Comparison of ENCODE assay signal across 16 cellular contexts in genomic region chr15:49135893-49136292, GRCh38. TPM values are rescaled to one million over a fixed set of nuclear protein-coding genes. Genes with fewer than 3 reads are reported as not detected.
DNase-seq lines count a peak whose midpoint lies in the region; ATAC-seq, FAIRE-seq and TF ChIP-seq lines count a peak whose summit lies in the region.
"Had no signal": no experiment of that assay in that cellular context is flagged by ENCODE, and none has a peak within 500 bp of the region (broad histone marks: within the 10 kb centered on the region; RNA-seq: fewer than 3 reads in every experiment).

No MANE protein-coding gene starts in this region.

- H3K4me3 ChIP-seq in IMR-90 (ENCODE audit: insufficient read depth, low read depth, low read length) = no peak overlapping the region
- no peak overlapping the region for H3K4me3 ChIP-seq in astrocyte (ENCODE audit: insufficient read depth, low read depth, low read length)
- no peak overlapping the region for H3K4me3 ChIP-seq in mesenchymal stem cell (ENCODE audit: insufficient read depth in 1 of 2, low read depth in 1 of 2, low read length in 2 of 2)
- no peak overlapping the region for H3K4me3 ChIP-seq in mesendoderm (ENCODE audit: low read length)
- H3K4me3 ChIP-seq: thoracic aorta had no signal

- H4K5ac ChIP-seq in IMR-90 (ENCODE audit: low read depth, low read length) = no peak overlapping the region
- no peak overlapping the region for H4K5ac ChIP-seq in mesendoderm (ENCODE audit: low read length)

- H3K56ac ChIP-seq in IMR-90 (ENCODE audit: extremely low read depth, insufficient read depth, low read length) (no peak overlapping the region; the same call in 1 of the 2 replicates), mesendoderm (ENCODE audit: low read length) (no peak overlapping the region)

- peak; percentile 86 for ATAC-seq in IMR-90 (ENCODE audit: low read depth)
- ATAC-seq: left lobe of liver had no signal

- H2BK12ac ChIP-seq in mesenchymal stem cell (ENCODE audit: low read length in 2 of 2) = no peak overlapping the region

- in situ Hi-C loops in IMR-90 (cut with MboI; ENCODE audit: low sequenced_read_pairs) = no loop called here

- peak overlapping the region; percentile 89; the same call in 1 of the 2 replicates for H3K18ac ChIP-seq in IMR-90 (ENCODE audit: low read depth, low read length)
- no peak overlapping the region for H3K18ac ChIP-seq in mesenchymal stem cell (ENCODE audit: low read depth in 1 of 2, low read length in 2 of 2)
- no peak overlapping the region for H3K18ac ChIP-seq in mesendoderm (ENCODE audit: low read length)

- peaks cover 31% of the 10 kb centered on the region for H3K79me2 ChIP-seq in astrocyte (ENCODE audit: insufficient read depth, low read length)
- H3K79me2 ChIP-seq in mesendoderm (ENCODE audit: control insufficient read depth, insufficient read depth, low read length) = no peaks in the 10 kb centered on the region

- no peak overlapping the region for H4K91ac ChIP-seq in IMR-90 (ENCODE audit: insufficient read depth, low read depth, low read length)
- no peak overlapping the region for H4K91ac ChIP-seq in mesenchymal stem cell (ENCODE audit: low read length)

- H3K9me3 Mint-ChIP-seq in astrocyte (ENCODE audit: unreplicated experiment) = no peaks in the 10 kb centered on the region
- H3K9me3 Mint-ChIP-seq: brain had no signal

- intact Hi-C loops in IMR-90 (cut with micrococcal nuclease) = loop anchor here (5.0 kb wide), 2 partner anchors 89 to 269 kb away; partner anchors contain the start of gene SECISBP2L

- CTCF ChIA-PET in IMR-90 (lab: Yijun Ruan, JAX) = no interaction called here

- TF ChIP-seq POLR2A in IMR-90 (IDR thresholded peaks at IDR 0.05; ENCODE audit: low read depth, low read length) = no peak

- H3K79me1 ChIP-seq in IMR-90 (ENCODE audit: low read depth in 1 of 2, low read length in 2 of 2) = peaks cover 12 to 16% of the 10 kb centered on the region in 2 experiments
- peaks cover 5% of the 10 kb centered on the region for H3K79me1 ChIP-seq in mesenchymal stem cell (replicated peaks; ENCODE audit: low read length, poor library complexity, severe bottlenecking)
- H3K79me1 ChIP-seq in mesendoderm (ENCODE audit: low read length) = no peaks in the 10 kb centered on the region

- peak overlapping the region; percentile 80 for H3K27ac Mint-ChIP-seq in astrocyte (ENCODE audit: unreplicated experiment)
- H3K27ac Mint-ChIP-seq: brain had no signal

- no peak overlapping the region for H2AFZ ChIP-seq in IMR-90 (replicated peaks; ENCODE audit: low read length, poor library complexity)
- no peak overlapping the region for H2AFZ ChIP-seq in astrocyte (ENCODE audit: low read depth, low read length)
- H2AFZ ChIP-seq in mesenchymal stem cell (ENCODE audit: low read depth, low read length) = no peak overlapping the region

- TF ChIP-seq RAD21 in IMR-90 (IDR thresholded peaks at IDR 0.05; ENCODE audit: low read length) = no peak

- whole genome bisulfite sequencing in IMR-90 (ENCODE audit: extremely low coverage in 2 of 2, insufficient read length in 1 of 2), 2 experiments = no CpG with 5 or more reads among the region's 3 CpGs
- no CpG with 5 or more reads among the region's 3 CpGs for WGBS in mesenchymal stem cell
- WGBS in mesendoderm (ENCODE audit: extremely low coverage, insufficient coverage, low lambda C conversion rate) = no CpG with 5 or more reads among the region's 3 CpGs

- H2BK120ac ChIP-seq in IMR-90 (ENCODE audit: low read depth, low read length) = peak overlapping the region; percentile 21; the same call in 1 of the 2 replicates
- H2BK120ac ChIP-seq in mesenchymal stem cell (ENCODE audit: low read depth, low read length) = no peak overlapping the region
- H2BK120ac ChIP-seq in mesendoderm (ENCODE audit: low read depth, low read length) = no peak overlapping the region

- H3K27me3 ChIP-seq in IMR-90 (ENCODE audit: control insufficient read depth, insufficient read depth, low read length) (no peaks in the 10 kb centered on the region), astrocyte (ENCODE audit: insufficient read depth, low read length) (no peaks in the 10 kb centered on the region), mesenchymal stem cell (ENCODE audit: control insufficient read depth in 1 of 2, insufficient read depth in 1 of 2, low read length in 2 of 2) (no peaks in the 10 kb centered on the region), mesendoderm (ENCODE audit: insufficient read depth, low read length, poor library complexity) (no peaks in the 10 kb centered on the region)

- H3K9me3 ChIP-seq in IMR-90 (ENCODE audit: control insufficient read depth, insufficient read depth, low read length) = no peaks in the 10 kb centered on the region
- no peaks in the 10 kb centered on the region for H3K9me3 ChIP-seq in astrocyte (ENCODE audit: insufficient read depth, low read depth, low read length)
- no peaks in the 10 kb centered on the region for H3K9me3 ChIP-seq in mesenchymal stem cell (ENCODE audit: control insufficient read depth, low read length)
- H3K9me3 ChIP-seq: thoracic aorta had no signal

- H3K23ac ChIP-seq in IMR-90 (ENCODE audit: low read depth, low read length) = no peak overlapping the region
- H3K23ac ChIP-seq in mesenchymal stem cell (ENCODE audit: low read length in 2 of 2) = no peak overlapping the region
- no peak overlapping the region for H3K23ac ChIP-seq in mesendoderm (ENCODE audit: low read length)

- H3K4me1 ChIP-seq in IMR-90 (ENCODE audit: control insufficient read depth, insufficient read depth, low read length) (peaks cover 11% of the 10 kb centered on the region), astrocyte (ENCODE audit: insufficient read depth, low read length) (peaks cover 41% of the 10 kb centered on the region), mesenchymal stem cell (ENCODE audit: control insufficient read depth, insufficient read depth, low read depth, low read length) (peaks cover 3% of the 10 kb centered on the region), mesendoderm (ENCODE audit: control insufficient read depth, low read depth, low read length) (no peaks in the 10 kb centered on the region)

- peaks cover 12% of the 10 kb centered on the region for H3K36me3 Mint-ChIP-seq in astrocyte (ENCODE audit: low read depth, unreplicated experiment)

- peak overlapping the region; percentile 98 for H2BK5ac ChIP-seq in IMR-90 (ENCODE audit: low read depth, low read length, poor library complexity, severe bottlenecking)
- no peak overlapping the region for H2BK5ac ChIP-seq in mesenchymal stem cell (ENCODE audit: low read depth, low read length, poor library complexity, severe bottlenecking)
- H2BK5ac ChIP-seq in mesendoderm (ENCODE audit: low read length) = no peak overlapping the region

- no peak overlapping the region for H3K4me3 Mint-ChIP-seq in astrocyte (ENCODE audit: unreplicated experiment)
- H3K4me3 Mint-ChIP-seq: brain had no signal

- peak overlapping the region; percentile 58; the same call in 1 of the 2 replicates for H3K4me2 ChIP-seq in IMR-90 (ENCODE audit: low read depth, low read length)
- peak overlapping the region; percentile 44 for H3K4me2 ChIP-seq in astrocyte (ENCODE audit: low read length)
- no peak overlapping the region for H3K4me2 ChIP-seq in mesenchymal stem cell (ENCODE audit: low read length, poor library complexity, severe bottlenecking)
- H3K4me2 ChIP-seq in mesendoderm (ENCODE audit: low read length) = no peak overlapping the region

- H3K4ac ChIP-seq in IMR-90 (ENCODE audit: low read depth, low read length) (peak overlapping the region; percentile 1; the same call in 1 of the 2 replicates), mesenchymal stem cell (ENCODE audit: low read depth in 1 of 2, low read length in 2 of 2) (no peak overlapping the region), mesendoderm (ENCODE audit: low read depth, low read length) (no peak overlapping the region)

- H3K36me3 ChIP-seq in IMR-90 (ENCODE audit: control insufficient read depth, insufficient read depth, low read length) = peaks cover 18% of the 10 kb centered on the region
- H3K36me3 ChIP-seq in astrocyte (ENCODE audit: insufficient read depth, low read length) = peaks cover 46% of the 10 kb centered on the region
- peaks cover 3 to 98% of the 10 kb centered on the region in 2 experiments for H3K36me3 ChIP-seq in mesenchymal stem cell (ENCODE audit: control insufficient read depth in 1 of 2, insufficient read depth in 2 of 2, low read depth in 1 of 2, low read length in 2 of 2)
- no peaks in the 10 kb centered on the region for H3K36me3 ChIP-seq in mesendoderm (ENCODE audit: control insufficient read depth, insufficient read depth, low read length)

- H3K9me1 ChIP-seq in IMR-90 (ENCODE audit: insufficient read depth, low read length) = no peaks in the 10 kb centered on the region

- H3K4me1 Mint-ChIP-seq in astrocyte (ENCODE audit: low read depth, unreplicated experiment) = peaks cover 27% of the 10 kb centered on the region
- H3K4me1 Mint-ChIP-seq: brain had no signal

- H4K20me1 ChIP-seq in IMR-90 (ENCODE audit: insufficient read depth, low read length) = no peaks in the 10 kb centered on the region
- H4K20me1 ChIP-seq in astrocyte (ENCODE audit: insufficient read depth, low read length) = no peaks in the 10 kb centered on the region

- H3K27ac ChIP-seq in IMR-90 (ENCODE audit: insufficient read depth, low read length) = no peak overlapping the region; the same call in 1 of the 2 replicates
- peak overlapping the region; percentile 94 for H3K27ac ChIP-seq in astrocyte (ENCODE audit: low read depth, low read length)
- H3K27ac ChIP-seq in mesenchymal stem cell (ENCODE audit: low read length, poor library complexity, severe bottlenecking) = peak overlapping the region; percentile 60
- no peak overlapping the region for H3K27ac ChIP-seq in mesendoderm (ENCODE audit: low read depth, low read length)
- H3K27ac ChIP-seq: HL-60, thoracic aorta had no signal

- no peak overlapping the region for H2BK20ac ChIP-seq in IMR-90 (ENCODE audit: low read depth, low read length)

- H3K27me3 Mint-ChIP-seq in astrocyte (ENCODE audit: low read depth, unreplicated experiment) = no peaks in the 10 kb centered on the region
- H3K27me3 Mint-ChIP-seq: brain had no signal

- no peak overlapping the region for H2AK9ac ChIP-seq in IMR-90 (replicated peaks; ENCODE audit: low read depth, low read length, poor library complexity)

- no TSS peak for BruUV-seq in IMR-90 (replicated peaks; lab: Mats Ljungman, UMichigan)

- H3K9ac ChIP-seq in IMR-90 (ENCODE audit: low read depth, low read length) (no peak overlapping the region), astrocyte (ENCODE audit: low read length) (peak overlapping the region; percentile 66), mesenchymal stem cell (ENCODE audit: low read length) (peak overlapping the region; percentile 42), mesendoderm (ENCODE audit: low read length) (no peak overlapping the region)

- H4K8ac ChIP-seq in IMR-90 (ENCODE audit: low read depth in 2 of 2, low read length in 2 of 2) = peak overlapping the region in 1 of 2 experiments; percentile 65; a peak in 1 of 4 replicates
- no peak overlapping the region for H4K8ac ChIP-seq in mesenchymal stem cell (ENCODE audit: low read length)
- no peak overlapping the region for H4K8ac ChIP-seq in mesendoderm (ENCODE audit: low read depth, low read length)

- H2AK5ac ChIP-seq in IMR-90 (ENCODE audit: low read depth, low read length) (no peak overlapping the region), mesenchymal stem cell (ENCODE audit: low read length, severe bottlenecking) (no peak overlapping the region), mesendoderm (ENCODE audit: low read length) (no peak overlapping the region)

- dilution Hi-C loops in IMR-90 (cut with HindIII; ENCODE audit: low sequenced_read_pairs, unreplicated experiment) = no loop called here

- DNase-seq in AG20443 (ENCODE audit: low spot score) (peak; percentile 22), IMR-90 (peak; percentile 92), astrocyte (ENCODE audit: low read depth) (peak; percentile 94), mesenchymal stem cell (peak; percentile 44), mesendoderm (no peak), DMS 273 treated with DMSO at 0.1 percent for 48 hours (lab: John Stamatoyannopoulos, UW) (no peak), NCI-H2029 (lab: John Stamatoyannopoulos, UW) (no peak), T-helper 2 cell (no peak)
- DNase-seq: COR-L47; NCI-H1092 treated with DMSO at 0.1 percent for 48 hours; NK-92 treated with Interleukin-12 subunit alpha and Interleukin-12 subunit beta, amount 100 ng/mL, for 24 hours; occipital lobe had no signal

- H3K14ac ChIP-seq in IMR-90 (replicated peaks; ENCODE audit: low read depth, low read length) (no peak overlapping the region), mesenchymal stem cell (ENCODE audit: low read length in 2 of 2) (no peak overlapping the region)

- POLR2A ChIA-PET in IMR-90 (lab: Charles Lee; ENCODE audit: unreplicated experiment) = no interaction called here

- TF ChIP-seq CTCF in IMR-90 (conservative IDR thresholded peaks at IDR 0.05; ENCODE audit: low read depth, low read length) (no peak), astrocyte (IDR thresholded peaks at IDR 0.05; ENCODE audit: insufficient read depth, low read depth, low read length) (no peak)

- no peak overlapping the region for H2BK15ac ChIP-seq in IMR-90 (ENCODE audit: low read depth, low read length)
- no peak overlapping the region for H2BK15ac ChIP-seq in mesenchymal stem cell (ENCODE audit: low read depth, poor library complexity, severe bottlenecking)
- no peak overlapping the region for H2BK15ac ChIP-seq in mesendoderm (replicated peaks; ENCODE audit: low read depth)

- FAIRE-seq in astrocyte (lab: Jason Lieb, UNC) = peak; percentile 69

RNA-seq across cellular contexts. Expression of gene COPS2, which starts 19.5 kb away (rescaled TPM):
- total RNA-seq in IMR-90 (2012; rRNA removed) = 75.6 and 103 TPM in 2 replicates
- polyA plus RNA-seq in IMR-90 (2012; rRNA removed) = 39.6 and 54.6 TPM in 2 replicates
- 3.6 and 5.3 TPM in 2 replicates for polyA plus RNA-seq in IMR-90 (2012; cell fraction: cytosol; rRNA removed)
- 1.1 and 16.9 TPM in 2 replicates for polyA plus RNA-seq in IMR-90 (2012; cell fraction: nucleus; rRNA removed; ENCODE audit: low replicate concordance)
- total RNA-seq in astrocyte = 94.3 and 99.2 TPM in 2 replicates
- polyA plus RNA-seq in mesenchymal stem cell (2013, experiment 1 of 2) = 80.4 TPM
- 80.9 TPM for polyA plus RNA-seq in mesenchymal stem cell (2013, experiment 2 of 2)
- polyA plus RNA-seq in mesendoderm (2013, experiment 1 of 2) = 80.3 TPM
- polyA plus RNA-seq in mesendoderm (2013, experiment 2 of 2) = 77.7 TPM

RNA-seq across cellular contexts. Expression of gene GALK2, which starts 34.2 kb away (rescaled TPM):
- total RNA-seq in IMR-90 (2012; rRNA removed) (51.4 and 63.6 TPM in 2 replicates), astrocyte (19.0 and 21.4 TPM in 2 replicates)
- 23.9 and 27.0 TPM in 2 replicates for polyA plus RNA-seq in IMR-90 (2012; rRNA removed)
- 11.3 and 15.1 TPM in 2 replicates for polyA plus RNA-seq in IMR-90 (2012; cell fraction: cytosol; rRNA removed)
- polyA plus RNA-seq in IMR-90 (2012; cell fraction: nucleus; rRNA removed; ENCODE audit: low replicate concordance) = 8.3 and 17.8 TPM in 2 replicates
- polyA plus RNA-seq in mesenchymal stem cell (2013, experiment 1 of 2) = 20.0 TPM
- polyA plus RNA-seq in mesenchymal stem cell (2013, experiment 2 of 2) = 19.0 TPM
- polyA plus RNA-seq in mesendoderm (2013, experiment 1 of 2) = 8.0 TPM
- 7.8 TPM for polyA plus RNA-seq in mesendoderm (2013, experiment 2 of 2)

Comparison
In these comparisons a context has a peak if more than half of its experiments do, and no peak if none do; other contexts are left out.
1. DNase-seq: peak in AG20443 (single experiment), IMR-90 (single experiment), astrocyte (single experiment) and mesenchymal stem cell (single experiment); none in mesendoderm (single experiment), DMS 273 treated with DMSO at 0.1 percent for 48 hours (single experiment), NCI-H2029 (single experiment) and T-helper 2 cell (0 of 5).
2. H3K27ac ChIP-seq: peak in astrocyte (single experiment) and mesenchymal stem cell (single experiment); none in IMR-90 (single experiment) and mesendoderm (single experiment).
3. H3K4me2 ChIP-seq: peak in IMR-90 (single experiment) and astrocyte (single experiment); none in mesenchymal stem cell (single experiment) and mesendoderm (single experiment).
4. H3K9ac ChIP-seq: peak in astrocyte (single experiment) and mesenchymal stem cell (single experiment); none in IMR-90 (single experiment) and mesendoderm (single experiment).